In genomic region chr7:112584290-112584689, GRCh38 we compare ENCODE assay signal across 20 cellular contexts.
DNase-seq lines count a peak whose midpoint lies in the region; ATAC-seq and TF ChIP-seq lines count a peak whose summit lies in the region.
"Had no signal": no experiment of that assay in that cellular context is flagged by ENCODE, and none has a peak within 500 bp of the region (broad histone marks: within the 10 kb centered on the region; RNA-seq: fewer than 3 reads in every experiment).

No MANE protein-coding gene starts in this region.

- POLR2A ChIA-PET in PC-3 (lab: Charles Lee; ENCODE audit: unreplicated experiment): no interaction called here

- H3F3A ChIP-seq in neural progenitor cell (ENCODE audit: low read depth) (no peaks in the 10 kb centered on the region), PC-3 (ENCODE audit: low read length, unreplicated experiment) (no peaks in the 10 kb centered on the region)

- H3K4me3 Mint-ChIP-seq in neural progenitor cell: no peak overlapping the region
- H3K4me3 Mint-ChIP-seq: CD4-positive, alpha-beta memory T cell; IgD-negative memory B cell had no signal

- H3K9me2 ChIP-seq in PC-3 (replicated peaks; ENCODE audit: low read length): no peaks in the 10 kb centered on the region

- H3K27ac ChIP-seq in WERI-Rb-1 (peak overlapping the region; percentile 33), neural progenitor cell (no peak overlapping the region), PC-3 (ENCODE audit: low read length) (no peak overlapping the region)
- H3K27ac ChIP-seq: BLaER1, HL-60 had no signal

- no peaks in the 10 kb centered on the region for H3K4me1 Mint-ChIP-seq in neural progenitor cell
- H3K4me1 Mint-ChIP-seq: CD4-positive, alpha-beta memory T cell; IgD-negative memory B cell had no signal

- H3K9ac ChIP-seq in neural progenitor cell (no peak overlapping the region), PC-3 (ENCODE audit: low read length) (no peak overlapping the region)
- H3K9ac ChIP-seq: BLaER1 had no signal

- no peaks in the 10 kb centered on the region for H3K79me2 ChIP-seq in neural progenitor cell (ENCODE audit: low read depth)
- H3K79me2 ChIP-seq in PC-3 (ENCODE audit: low read length): no peaks in the 10 kb centered on the region

- H3K9me3 ChIP-seq in WERI-Rb-1 (ENCODE audit: severe bottlenecking): no peaks in the 10 kb centered on the region
- no peaks in the 10 kb centered on the region for H3K9me3 ChIP-seq in neural progenitor cell (ENCODE audit: low read depth)
- no peaks in the 10 kb centered on the region for H3K9me3 ChIP-seq in PC-3 (ENCODE audit: low read length)
- H3K9me3 ChIP-seq: BLaER1, HAP-1, MG63 had no signal

- CTCF ChIA-PET in PC-3 (lab: Charles Lee): no interaction called here

- intact Hi-C loops in PC-3 (cut with micrococcal nuclease): no loop called here

- no TSS peak for BruUV-seq in PC-3 (replicated peaks; lab: Mats Ljungman, UMichigan)

- H3K4me1 ChIP-seq in neural progenitor cell: no peaks in the 10 kb centered on the region
- H3K4me1 ChIP-seq in PC-3 (ENCODE audit: insufficient read depth, low read length): no peaks in the 10 kb centered on the region
- H3K4me1 ChIP-seq: BLaER1, HAP-1 had no signal

- no peaks in the 10 kb centered on the region for H3K27me3 Mint-ChIP-seq in neural progenitor cell (ENCODE audit: insufficient read depth, low read depth)

- H4K20me1 ChIP-seq in neural progenitor cell (ENCODE audit: low read depth): no peaks in the 10 kb centered on the region
- H4K20me1 ChIP-seq in PC-3 (ENCODE audit: low read length): no peaks in the 10 kb centered on the region
- H4K20me1 ChIP-seq: BLaER1 had no signal

- no peak overlapping the region for H3K4me3 ChIP-seq in WERI-Rb-1 (ENCODE audit: low read depth, low read length)
- no peak overlapping the region for H3K4me3 ChIP-seq in neural progenitor cell
- no peak overlapping the region for H3K4me3 ChIP-seq in PC-3 (ENCODE audit: low read length)
- H3K4me3 ChIP-seq: BLaER1, HAP-1, MG63 had no signal

- TF ChIP-seq CTCF in WERI-Rb-1 (IDR thresholded peaks at IDR 0.05; ENCODE audit: low read depth, low read length) (no peak), neural progenitor cell (IDR thresholded peaks at IDR 0.05) (no peak), PC-3 (conservative IDR thresholded peaks at IDR 0.05; ENCODE audit: low read depth, low read length) (no peak)

- ATAC-seq in PC-3: no peak

- DNase-seq in DMS 273 treated with DMSO at 0.1 percent for 48 hours (lab: John Stamatoyannopoulos, UW): peak; percentile 62
- peak; percentile 21 for DNase-seq in NCI-H1694 treated with DMSO at 0.1 percent for 48 hours (lab: John Stamatoyannopoulos, UW)
- peak; percentile 17 for DNase-seq in WERI-Rb-1
- DNase-seq in neural progenitor cell (ENCODE audit: low spot score): no peak
- DNase-seq in NCI-H774 (lab: John Stamatoyannopoulos, UW): no peak
- no peak for DNase-seq in germinal center (ENCODE audit: low spot score)
- DNase-seq in PC-3: no peak
- DNase-seq: CD4-positive, alpha-beta memory T cell; DMS79 treated with DMSO at 0.1 percent for 48 hours; Karpas-422; MG63; NCI-H1048; NCI-H345; NCI-H524 treated with DMSO at 0.1 percent for 48 hours; RPMI8226; T-helper 1 cell had no signal

- no peaks in the 10 kb centered on the region for H3K36me3 ChIP-seq in WERI-Rb-1
- H3K36me3 ChIP-seq in neural progenitor cell: no peaks in the 10 kb centered on the region
- no peaks in the 10 kb centered on the region for H3K36me3 ChIP-seq in PC-3 (ENCODE audit: low read depth, low read length)
- H3K36me3 ChIP-seq: BLaER1, HAP-1, MG63 had no signal

- peaks cover 2% of the 10 kb centered on the region for H3K9me3 Mint-ChIP-seq in neural progenitor cell
- H3K9me3 Mint-ChIP-seq: IgD-negative memory B cell had no signal

- H3K36me3 Mint-ChIP-seq in neural progenitor cell: no peaks in the 10 kb centered on the region
- H3K36me3 Mint-ChIP-seq: CD4-positive, alpha-beta memory T cell; IgD-negative memory B cell had no signal

- peak overlapping the region; percentile 44 for H2AFZ ChIP-seq in neural progenitor cell (replicated peaks)
- H2AFZ ChIP-seq in PC-3 (ENCODE audit: low read length): no peak overlapping the region

- H3K4me2 ChIP-seq in neural progenitor cell (no peak overlapping the region), PC-3 (ENCODE audit: low read length) (no peak overlapping the region)
- H3K4me2 ChIP-seq: BLaER1 had no signal

- no peak overlapping the region for H3K27ac Mint-ChIP-seq in neural progenitor cell
- H3K27ac Mint-ChIP-seq: CD4-positive, alpha-beta memory T cell; IgD-negative memory B cell had no signal

- H3K27me3 ChIP-seq in WERI-Rb-1 (ENCODE audit: insufficient read depth, low read depth, severe bottlenecking) (no peaks in the 10 kb centered on the region), neural progenitor cell (no peaks in the 10 kb centered on the region), PC-3 (ENCODE audit: low read length) (peaks cover 57% of the 10 kb centered on the region)
- H3K27me3 ChIP-seq: BLaER1, MG63 had no signal

Comparison
In these comparisons a context has a peak if more than half of its experiments do, and no peak if none do; other contexts are left out.
1. DNase-seq: peak in DMS 273 treated with DMSO at 0.1 percent for 48 hours (single experiment), NCI-H1694 treated with DMSO at 0.1 percent for 48 hours (single experiment) and WERI-Rb-1 (single experiment); none in neural progenitor cell (single experiment), NCI-H774 (single experiment), germinal center (single experiment) and PC-3 (single experiment).